ENCODE assay signal across 22 cellular contexts in genomic region chr10:2759203-2759602, GRCh38.
DNase-seq lines count a peak whose midpoint lies in the region; ATAC-seq and TF ChIP-seq lines count a peak whose summit lies in the region.
"Had no signal": no experiment of that assay in that cellular context is flagged by ENCODE, and none has a peak within 500 bp of the region (broad histone marks: within the 10 kb centered on the region; RNA-seq: fewer than 3 reads in every experiment).

No MANE protein-coding gene starts in this region.

- no peak overlapping the region for H3K4me3 Mint-ChIP-seq in T-helper 2 cell treated with Interferon-gamma antibody and Interleukin-4, amounts not matched to agents 5 μg/mL and 100 μg/mL, for 36 hours
- H3K4me3 Mint-ChIP-seq: CD14-positive monocyte; CD4-positive, alpha-beta memory T cell; CD4-positive, CD25-positive, alpha-beta regulatory T cell; CD8-positive, alpha-beta memory T cell had no signal

- no peak overlapping the region for H3K4me3 ChIP-seq in GM12865 (ENCODE audit: low read depth, low read length)
- H3K4me3 ChIP-seq: BLaER1 had no signal

- H3K36me3 Mint-ChIP-seq in T-helper 2 cell treated with Interferon-gamma antibody and Interleukin-4, amounts not matched to agents 5 μg/mL and 100 μg/mL, for 36 hours (ENCODE audit: low read depth) = no peaks in the 10 kb centered on the region
- H3K36me3 Mint-ChIP-seq: CD14-positive monocyte; CD4-positive, alpha-beta memory T cell; CD4-positive, CD25-positive, alpha-beta regulatory T cell; CD8-positive, alpha-beta memory T cell had no signal

- peaks cover 13% of the 10 kb centered on the region for H3K9me3 Mint-ChIP-seq in T-helper 2 cell treated with Interferon-gamma antibody and Interleukin-4, amounts not matched to agents 5 μg/mL and 100 μg/mL, for 36 hours

- DNase-seq in GM12865 (ENCODE audit: low read depth) (peak; percentile 3), MV-4-11 (lab: John Stamatoyannopoulos, UW) (peak; percentile 28), HK-2 (ENCODE audit: unreplicated experiment) (no peak)
- DNase-seq in T-helper 2 cell treated with Interferon-gamma antibody and Interleukin-4, amounts not matched to agents 5 μg/mL and 100 μg/mL, for 36 hours (ENCODE audit: low spot score) = no peak
- DNase-seq: 8988T; ACHN; BE2C; C1 segment of cervical spinal cord; CD4-positive, alpha-beta memory T cell; CD4-positive, CD25-positive, alpha-beta regulatory T cell; CD8-positive, alpha-beta memory T cell; DMS 273 treated with DMSO at 0.1 percent for 48 hours; DMS153; DMS53; DMS79; DND-41; EL; GDM1 had no signal

- no peaks in the 10 kb centered on the region for H3K27me3 Mint-ChIP-seq in T-helper 2 cell treated with Interferon-gamma antibody and Interleukin-4, amounts not matched to agents 5 μg/mL and 100 μg/mL, for 36 hours (ENCODE audit: low read depth)
- H3K27me3 Mint-ChIP-seq: CD4-positive, CD25-positive, alpha-beta regulatory T cell had no signal

- no peaks in the 10 kb centered on the region for H3K4me1 Mint-ChIP-seq in T-helper 2 cell treated with Interferon-gamma antibody and Interleukin-4, amounts not matched to agents 5 μg/mL and 100 μg/mL, for 36 hours (ENCODE audit: low read depth)
- H3K4me1 Mint-ChIP-seq: CD14-positive monocyte; CD4-positive, CD25-positive, alpha-beta regulatory T cell; CD8-positive, alpha-beta memory T cell had no signal

- H3K27ac Mint-ChIP-seq in T-helper 2 cell treated with Interferon-gamma antibody and Interleukin-4, amounts not matched to agents 5 μg/mL and 100 μg/mL, for 36 hours = no peak overlapping the region
- H3K27ac Mint-ChIP-seq: CD14-positive monocyte; CD4-positive, alpha-beta memory T cell; CD4-positive, CD25-positive, alpha-beta regulatory T cell had no signal

- TF ChIP-seq CTCF in GM12865 (IDR thresholded peaks at IDR 0.05; ENCODE audit: insufficient read depth, low read depth, low read length, missing control alignments) = no peak
- no peak for TF ChIP-seq CTCF in VCaP (conservative IDR thresholded peaks at IDR 0.05)

- no peak for ATAC-seq in GM18519 (IDR thresholded peaks at IDR 0.05; ENCODE audit: low FRiP score, unreplicated experiment)

- peak overlapping the region; percentile 21; the same call in 1 of the 2 replicates for H3K27ac ChIP-seq in VCaP
- H3K27ac ChIP-seq: BLaER1 had no signal

Comparison
In these comparisons a context has a peak if more than half of its experiments do, and no peak if none do; other contexts are left out.
1. DNase-seq: peak in GM12865 (single experiment) and MV-4-11 (single experiment); none in HK-2 (single experiment) and T-helper 2 cell treated with Interferon-gamma antibody and Interleukin-4, amounts not matched to agents 5 μg/mL and 100 μg/mL, for 36 hours (single experiment).